In genomic region chr12:108803428-108804105, GRCh38 we compare ENCODE assay signal across 1 cellular context.
A peak's percentile ranks its signal among the peaks of the same experiment; 100 is the strongest.
TF ChIP-seq lines count a peak whose summit lies in the region.

No MANE protein-coding gene starts in this region.

TF ChIP-seq in HEK293, 187 proteins besides CTCF, POLR2A, EP300 and RAD21 (continued from another document):
- no peak for TF ChIP-seq ZNF624 (tag by site-specific recombination; IDR thresholded peaks at IDR 0.05)
- TF ChIP-seq SP2 (tag by site-specific recombination; IDR thresholded peaks at IDR 0.05): no peak
- no peak for TF ChIP-seq MEIS1 (CRISPR knock-in tag; IDR thresholded peaks at IDR 0.05; ENCODE audit: borderline replicate concordance)
- TF ChIP-seq ZNF140 (tag by site-specific recombination; IDR thresholded peaks at IDR 0.05): no peak
- TF ChIP-seq ZNF426 (tag by site-specific recombination; IDR thresholded peaks at IDR 0.05): no peak
- no peak for TF ChIP-seq ZXDB (tag by site-specific recombination; IDR thresholded peaks at IDR 0.05)
- TF ChIP-seq PRDM1 (tag by site-specific recombination; IDR thresholded peaks at IDR 0.05): peak; percentile 90
- TF ChIP-seq ZIC2 (tag by site-specific recombination; IDR thresholded peaks at IDR 0.05): no peak
- no peak for TF ChIP-seq KLF9 (tag by site-specific recombination; IDR thresholded peaks at IDR 0.05; ENCODE audit: low read depth)
- TF ChIP-seq ZFP41 (tag by site-specific recombination; IDR thresholded peaks at IDR 0.05; ENCODE audit: borderline replicate concordance): no peak
- TF ChIP-seq ZBTB26 (tag by site-specific recombination; optimal IDR thresholded peaks at IDR 0.05): no peak
- TF ChIP-seq ZSCAN30 (tag by site-specific recombination; IDR thresholded peaks at IDR 0.05): 0 out of 2 replicates have a peak, but pooled peaks have one; percentile 27
- TF ChIP-seq SCRT2 (tag by site-specific recombination; IDR thresholded peaks at IDR 0.05): 0 out of 2 replicates have a peak, but pooled peaks have one; percentile 11
- TF ChIP-seq ZNF184 (tag by site-specific recombination; IDR thresholded peaks at IDR 0.05): no peak
- no peak for TF ChIP-seq SALL2 (tag by site-specific recombination; IDR thresholded peaks at IDR 0.05; ENCODE audit: borderline replicate concordance)
- TF ChIP-seq ZSCAN18 (tag by site-specific recombination; IDR thresholded peaks at IDR 0.05): no peak
- no peak for TF ChIP-seq ZNF148 (tag by site-specific recombination; IDR thresholded peaks at IDR 0.05; ENCODE audit: borderline replicate concordance)
- no peak for TF ChIP-seq ZNF221 (tag by site-specific recombination; IDR thresholded peaks at IDR 0.05; ENCODE audit: borderline replicate concordance)
- no peak for TF ChIP-seq SP3 (tag by site-specific recombination; IDR thresholded peaks at IDR 0.05)
- peak; percentile 66 for TF ChIP-seq PRDM4 (tag by site-specific recombination; IDR thresholded peaks at IDR 0.05)
- TF ChIP-seq WT1 (tag by site-specific recombination; IDR thresholded peaks at IDR 0.05): no peak
- TF ChIP-seq AEBP2 (tag by site-specific recombination; IDR thresholded peaks at IDR 0.05; ENCODE audit: borderline replicate concordance): no peak
- TF ChIP-seq ZNF639 (tag by site-specific recombination; IDR thresholded peaks at IDR 0.05): no peak
- no peak for TF ChIP-seq ZNF10 (tag by site-specific recombination; IDR thresholded peaks at IDR 0.05)
- no peak for TF ChIP-seq ZNF529 (tag by site-specific recombination; IDR thresholded peaks at IDR 0.05; ENCODE audit: insufficient replicate concordance)
- 0 out of 2 replicates have a peak, but pooled peaks have one; percentile 41 for TF ChIP-seq ZNF2 (tag by site-specific recombination; IDR thresholded peaks at IDR 0.05)
- TF ChIP-seq TCF7L2 (IDR thresholded peaks at IDR 0.05; ENCODE audit: borderline replicate concordance, low read depth, low read length): no peak
- TF ChIP-seq ZNF274 (IDR thresholded peaks at IDR 0.05; ENCODE audit: low read length): no peak
- TF ChIP-seq ZNF274 (tag by site-specific recombination; IDR thresholded peaks at IDR 0.05; ENCODE audit: borderline replicate concordance): no peak
- TF ChIP-seq KLF1 (tag by site-specific recombination; IDR thresholded peaks at IDR 0.05): no peak
- no peak for TF ChIP-seq ZNF843 (tag by site-specific recombination; IDR thresholded peaks at IDR 0.05)
TF ChIP-seq in HEK293: peak in this region for 10.
